ENCODE assay signal across 27 cellular contexts in genomic region chr6:147423111-147423510, GRCh38.
"Had no signal": no experiment of that assay in that cellular context is flagged by ENCODE, and none has a peak within 500 bp of the region (broad histone marks: within the 10 kb centered on the region; RNA-seq: fewer than 3 reads in every experiment).

No MANE protein-coding gene starts in this region.

- H3K27me3 ChIP-seq: brain microvascular endothelial cell had no signal

- FAIRE-seq: astrocyte, bronchial epithelial cell, endometrium, frontal cortex had no signal

- H3K36me3 Mint-ChIP-seq: activated naive CD4-positive, alpha-beta T cell treated with anti-CD3 and anti-CD28 coated beads, Interleukin-2, amount 10 ng/mL, durations not matched to agents 7 days and 5 days; activated naive CD4-positive, alpha-beta T cell treated with anti-CD3 and anti-CD28 coated beads, Interleukin-2, amount 50 U/mL, for 72 hours; activated naive CD8-positive, alpha-beta T cell treated with anti-CD3 and anti-CD28 coated beads, Interleukin-2, amount 10 ng/mL, durations not matched to agents 7 days and 5 days had no signal

- H3K27me3 Mint-ChIP-seq: activated CD4-positive, alpha-beta memory T cell treated with anti-CD3 and anti-CD28 coated beads, Interleukin-2, amount 10 ng/mL, durations not matched to agents 7 days and 5 days; activated CD4-positive, alpha-beta T cell treated with anti-CD3 and anti-CD28 coated beads, Interleukin-2, amount 10 ng/mL, durations not matched to agents 7 days and 5 days; activated naive CD4-positive, alpha-beta T cell treated with anti-CD3 and anti-CD28 coated beads, Interleukin-2, amount 10 ng/mL, durations not matched to agents 7 days and 5 days; activated T-cell treated with anti-CD3 and anti-CD28 coated beads, Interleukin-2, amount 50 U/mL, for 24 hours had no signal

- H3K9me3 Mint-ChIP-seq: central memory CD8-positive, alpha-beta T cell; effector memory CD8-positive, alpha-beta T cell had no signal

- H3K27ac ChIP-seq: brain microvascular endothelial cell had no signal

- H3K27ac Mint-ChIP-seq: activated CD4-positive, alpha-beta memory T cell treated with anti-CD3 and anti-CD28 coated beads, Interleukin-2, amount 10 ng/mL, durations not matched to agents 7 days and 5 days; activated CD4-positive, alpha-beta T cell treated with anti-CD3 and anti-CD28 coated beads, Interleukin-2, amount 10 ng/mL, durations not matched to agents 7 days and 5 days; activated naive CD4-positive, alpha-beta T cell treated with anti-CD3 and anti-CD28 coated beads, Interleukin-2, amount 10 ng/mL, durations not matched to agents 7 days and 5 days; activated naive CD4-positive, alpha-beta T cell treated with anti-CD3 and anti-CD28 coated beads, Interleukin-2, amount 50 U/mL, for 72 hours; activated naive CD8-positive, alpha-beta T cell treated with anti-CD3 and anti-CD28 coated beads, Interleukin-2, amount 10 ng/mL, durations not matched to agents 7 days and 5 days; activated T-cell treated with anti-CD3 and anti-CD28 coated beads, Interleukin-2, amount 50 U/mL, for 24 hours; activated T-cell treated with anti-CD3 and anti-CD28 coated beads, Interleukin-2, amount 50 U/mL, for 72 hours had no signal

- DNase-seq: activated CD4-positive, alpha-beta memory T cell treated with anti-CD3 and anti-CD28 coated beads, Interleukin-2, amount 10 ng/mL, durations not matched to agents 7 days and 5 days; activated CD4-positive, alpha-beta T cell treated with anti-CD3 and anti-CD28 coated beads for 1 hour; activated CD4-positive, alpha-beta T cell treated with anti-CD3 and anti-CD28 coated beads for 4 hours; activated CD4-positive, alpha-beta T cell treated with anti-CD3 and anti-CD28 coated beads, Interleukin-2, amount 10 ng/mL, durations not matched to agents 7 days and 5 days; activated CD4-positive, alpha-beta T cell treated with anti-CD3 and anti-CD28 coated beads, Interleukin-2, amount 50 U/mL, for 4 hours; activated CD8-positive, alpha-beta memory T cell treated with anti-CD3 and anti-CD28 coated beads, Interleukin-2, amount 50 U/mL, for 48 hours; activated gamma-delta T cell; activated naive CD4-positive, alpha-beta T cell; activated naive CD4-positive, alpha-beta T cell treated with anti-CD3 and anti-CD28 coated beads, Interleukin-2, amount 10 ng/mL, durations not matched to agents 7 days and 5 days; activated naive CD8-positive, alpha-beta T cell treated with anti-CD3 and anti-CD28 coated beads, Interleukin-2, amount 10 ng/mL, durations not matched to agents 7 days and 5 days; activated T-cell treated with anti-CD3 and anti-CD28 coated beads for 4 hours; activated T-cell treated with anti-CD3 and anti-CD28 coated beads, Interleukin-2, amount 50 U/mL, for 24 hours; activated T-cell treated with anti-CD3 and anti-CD28 coated beads, Interleukin-2, amount 50 U/mL, for 72 hours; brain microvascular endothelial cell; cortex of kidney; dermis blood vessel endothelial cell; effector CD4-positive, alpha-beta T cell; effector memory CD8-positive, alpha-beta T cell; foreskin fibroblast; head of caudate nucleus; T-helper 2 cell had no signal

- H3K4me3 Mint-ChIP-seq: activated CD4-positive, alpha-beta memory T cell treated with anti-CD3 and anti-CD28 coated beads, Interleukin-2, amount 10 ng/mL, durations not matched to agents 7 days and 5 days; activated CD4-positive, alpha-beta T cell treated with anti-CD3 and anti-CD28 coated beads, Interleukin-2, amount 10 ng/mL, durations not matched to agents 7 days and 5 days; activated naive CD4-positive, alpha-beta T cell treated with anti-CD3 and anti-CD28 coated beads, Interleukin-2, amount 10 ng/mL, durations not matched to agents 7 days and 5 days; activated naive CD8-positive, alpha-beta T cell treated with anti-CD3 and anti-CD28 coated beads, Interleukin-2, amount 10 ng/mL, durations not matched to agents 7 days and 5 days; activated T-cell treated with anti-CD3 and anti-CD28 coated beads, Interleukin-2, amount 50 U/mL, for 24 hours; activated T-cell treated with anti-CD3 and anti-CD28 coated beads, Interleukin-2, amount 50 U/mL, for 72 hours; central memory CD8-positive, alpha-beta T cell; effector memory CD8-positive, alpha-beta T cell had no signal

- H3K4me1 Mint-ChIP-seq: activated CD4-positive, alpha-beta memory T cell treated with anti-CD3 and anti-CD28 coated beads, Interleukin-2, amount 10 ng/mL, durations not matched to agents 7 days and 5 days; activated CD4-positive, alpha-beta T cell treated with anti-CD3 and anti-CD28 coated beads, Interleukin-2, amount 10 ng/mL, durations not matched to agents 7 days and 5 days; activated naive CD4-positive, alpha-beta T cell treated with anti-CD3 and anti-CD28 coated beads, Interleukin-2, amount 10 ng/mL, durations not matched to agents 7 days and 5 days; activated naive CD8-positive, alpha-beta T cell treated with anti-CD3 and anti-CD28 coated beads, Interleukin-2, amount 10 ng/mL, durations not matched to agents 7 days and 5 days; central memory CD8-positive, alpha-beta T cell had no signal

- H3K36me3 ChIP-seq: brain microvascular endothelial cell had no signal

- ATAC-seq: activated naive CD4-positive, alpha-beta T cell treated with anti-CD3 and anti-CD28 coated beads, Interleukin-2, amount 50 U/mL, for 72 hours; activated T-cell treated with anti-CD3 and anti-CD28 coated beads, Interleukin-2, amount 50 U/mL, for 72 hours; effector memory CD8-positive, alpha-beta T cell had no signal
